ENCODE assay signal across 1 cellular context in the genomic region with DNA sequence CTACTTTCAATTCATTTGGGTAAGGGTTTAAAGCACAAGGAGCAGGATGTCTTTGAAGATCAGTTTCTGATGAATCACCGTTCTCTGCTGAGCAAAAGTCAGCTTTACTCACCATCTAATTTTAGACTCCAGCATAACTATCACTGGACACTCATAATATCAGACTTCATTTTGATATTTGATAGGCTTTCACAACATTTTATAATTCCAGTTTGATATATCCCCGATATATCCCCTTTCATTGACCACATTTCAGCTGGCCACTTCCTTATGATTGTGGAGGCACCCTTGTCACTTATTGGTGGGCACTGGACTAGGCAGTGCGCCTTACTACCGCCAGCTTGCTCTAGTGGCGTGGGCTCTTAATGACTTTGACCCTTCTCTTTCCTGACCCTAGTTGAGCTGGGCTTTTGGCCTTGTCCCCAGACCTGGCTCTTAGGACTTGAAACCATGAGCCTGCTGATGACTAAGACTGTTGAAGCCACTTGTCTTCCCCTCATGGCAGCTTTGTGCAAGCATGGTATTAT.
TF ChIP-seq lines count a peak whose summit lies in the region.

No MANE protein-coding gene starts in this region.

TF ChIP-seq in GM12878, 131 proteins besides CTCF, POLR2A, EP300 and RAD21:
- TF ChIP-seq NFIC (IDR thresholded peaks at IDR 0.05; ENCODE audit: low read depth, low read length) (peak; percentile 50; the same call in 1 of the 2 replicates), MEF2A (IDR thresholded peaks at IDR 0.05; ENCODE audit: insufficient read depth, low read depth, low read length) (peak; percentile 61; the same call in 1 of the 2 replicates), CREM (IDR thresholded peaks at IDR 0.05; ENCODE audit: low read depth) (peak; percentile 8; the same call in 1 of the 2 replicates), RUNX3 (IDR thresholded peaks at IDR 0.05; ENCODE audit: low read length) (peak; percentile 17; the same call in 1 of the 2 replicates), TCF7 (IDR thresholded peaks at IDR 0.05; ENCODE audit: borderline replicate concordance) (peak; percentile 78), JUNB (IDR thresholded peaks at IDR 0.05) (peak; percentile 14; the same call in 1 of the 2 replicates), NR2C2 (IDR thresholded peaks at IDR 0.05; ENCODE audit: borderline replicate concordance, control insufficient read depth, insufficient read length, low read depth) (no peak), TCF3 (IDR thresholded peaks at IDR 0.05; ENCODE audit: borderline replicate concordance, insufficient read depth, low read depth, low read length) (no peak)
- TF ChIP-seq, protein P1, sequence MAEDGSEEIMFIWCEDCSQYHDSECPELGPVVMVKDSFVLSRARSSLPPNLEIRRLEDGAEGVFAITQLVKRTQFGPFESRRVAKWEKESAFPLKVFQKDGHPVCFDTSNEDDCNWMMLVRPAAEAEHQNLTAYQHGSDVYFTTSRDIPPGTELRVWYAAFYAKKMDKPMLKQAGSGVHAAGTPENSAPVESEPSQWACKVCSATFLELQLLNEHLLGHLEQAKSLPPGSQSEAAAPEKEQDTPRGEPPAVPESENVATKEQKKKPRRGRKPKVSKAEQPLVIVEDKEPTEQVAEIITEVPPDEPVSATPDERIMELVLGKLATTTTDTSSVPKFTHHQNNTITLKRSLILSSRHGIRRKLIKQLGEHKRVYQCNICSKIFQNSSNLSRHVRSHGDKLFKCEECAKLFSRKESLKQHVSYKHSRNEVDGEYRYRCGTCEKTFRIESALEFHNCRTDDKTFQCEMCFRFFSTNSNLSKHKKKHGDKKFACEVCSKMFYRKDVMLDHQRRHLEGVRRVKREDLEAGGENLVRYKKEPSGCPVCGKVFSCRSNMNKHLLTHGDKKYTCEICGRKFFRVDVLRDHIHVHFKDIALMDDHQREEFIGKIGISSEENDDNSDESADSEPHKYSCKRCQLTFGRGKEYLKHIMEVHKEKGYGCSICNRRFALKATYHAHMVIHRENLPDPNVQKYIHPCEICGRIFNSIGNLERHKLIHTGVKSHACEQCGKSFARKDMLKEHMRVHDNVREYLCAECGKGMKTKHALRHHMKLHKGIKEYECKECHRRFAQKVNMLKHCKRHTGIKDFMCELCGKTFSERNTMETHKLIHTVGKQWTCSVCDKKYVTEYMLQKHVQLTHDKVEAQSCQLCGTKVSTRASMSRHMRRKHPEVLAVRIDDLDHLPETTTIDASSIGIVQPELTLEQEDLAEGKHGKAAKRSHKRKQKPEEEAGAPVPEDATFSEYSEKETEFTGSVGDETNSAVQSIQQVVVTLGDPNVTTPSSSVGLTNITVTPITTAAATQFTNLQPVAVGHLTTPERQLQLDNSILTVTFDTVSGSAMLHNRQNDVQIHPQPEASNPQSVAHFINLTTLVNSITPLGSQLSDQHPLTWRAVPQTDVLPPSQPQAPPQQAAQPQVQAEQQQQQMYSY (CRISPR knock-in tag; IDR thresholded peaks at IDR 0.05) = no peak
